In genomic region chr19:8526345-8527062, GRCh38 we compare ENCODE assay signal across 1 cellular context.
TF ChIP-seq lines count a peak whose summit lies in the region.

No MANE protein-coding gene starts in this region.

TF ChIP-seq in HepG2, 621 proteins besides CTCF, POLR2A, EP300 and RAD21 (continued from another document and continues in another):
- 0 out of 2 replicates have a peak, but pooled peaks have one; percentile 64 for TF ChIP-seq SMAD1 (CRISPR knock-in tag; IDR thresholded peaks at IDR 0.05; ENCODE audit: borderline replicate concordance, low read depth)
- TF ChIP-seq ATF1 (CRISPR knock-in tag; IDR thresholded peaks at IDR 0.05): no peak
- TF ChIP-seq ZNF557 (CRISPR knock-in tag; IDR thresholded peaks at IDR 0.05): no peak
- TF ChIP-seq EED (CRISPR knock-in tag; IDR thresholded peaks at IDR 0.05): no peak
- TF ChIP-seq ISL2 (CRISPR knock-in tag; IDR thresholded peaks at IDR 0.05): peak; percentile 27; the same call in 1 of the 2 replicates
- TF ChIP-seq ZMYM4 (CRISPR knock-in tag; IDR thresholded peaks at IDR 0.05): peak; percentile 26; the same call in 1 of the 2 replicates
- TF ChIP-seq MAFG (CRISPR knock-in tag; IDR thresholded peaks at IDR 0.05): no peak
- TF ChIP-seq, protein P1, sequence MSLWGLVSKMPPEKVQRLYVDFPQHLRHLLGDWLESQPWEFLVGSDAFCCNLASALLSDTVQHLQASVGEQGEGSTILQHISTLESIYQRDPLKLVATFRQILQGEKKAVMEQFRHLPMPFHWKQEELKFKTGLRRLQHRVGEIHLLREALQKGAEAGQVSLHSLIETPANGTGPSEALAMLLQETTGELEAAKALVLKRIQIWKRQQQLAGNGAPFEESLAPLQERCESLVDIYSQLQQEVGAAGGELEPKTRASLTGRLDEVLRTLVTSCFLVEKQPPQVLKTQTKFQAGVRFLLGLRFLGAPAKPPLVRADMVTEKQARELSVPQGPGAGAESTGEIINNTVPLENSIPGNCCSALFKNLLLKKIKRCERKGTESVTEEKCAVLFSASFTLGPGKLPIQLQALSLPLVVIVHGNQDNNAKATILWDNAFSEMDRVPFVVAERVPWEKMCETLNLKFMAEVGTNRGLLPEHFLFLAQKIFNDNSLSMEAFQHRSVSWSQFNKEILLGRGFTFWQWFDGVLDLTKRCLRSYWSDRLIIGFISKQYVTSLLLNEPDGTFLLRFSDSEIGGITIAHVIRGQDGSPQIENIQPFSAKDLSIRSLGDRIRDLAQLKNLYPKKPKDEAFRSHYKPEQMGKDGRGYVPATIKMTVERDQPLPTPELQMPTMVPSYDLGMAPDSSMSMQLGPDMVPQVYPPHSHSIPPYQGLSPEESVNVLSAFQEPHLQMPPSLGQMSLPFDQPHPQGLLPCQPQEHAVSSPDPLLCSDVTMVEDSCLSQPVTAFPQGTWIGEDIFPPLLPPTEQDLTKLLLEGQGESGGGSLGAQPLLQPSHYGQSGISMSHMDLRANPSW (CRISPR knock-in tag; IDR thresholded peaks at IDR 0.05; ENCODE audit: borderline replicate concordance): no peak
- TF ChIP-seq GPN1 (CRISPR knock-in tag; IDR thresholded peaks at IDR 0.05; ENCODE audit: borderline replicate concordance): no peak
- no peak for TF ChIP-seq PAF1 (CRISPR knock-in tag; IDR thresholded peaks at IDR 0.05)
- no peak for TF ChIP-seq HOXA9 (CRISPR knock-in tag; IDR thresholded peaks at IDR 0.05; ENCODE audit: borderline replicate concordance)
- TF ChIP-seq KLF16 (CRISPR knock-in tag; IDR thresholded peaks at IDR 0.05): 0 out of 4 replicates have a peak, but pooled peaks of 1 of the 2 experiments have one; percentile 11
- TF ChIP-seq ZNF253 (CRISPR knock-in tag; IDR thresholded peaks at IDR 0.05; ENCODE audit: borderline replicate concordance): peak; percentile 21; the same call in 1 of the 2 replicates
- peak; percentile 79; the same call in 1 of the 2 replicates for TF ChIP-seq ZNF44 (CRISPR knock-in tag; IDR thresholded peaks at IDR 0.05)
- TF ChIP-seq TEAD2 (CRISPR knock-in tag; IDR thresholded peaks at IDR 0.05): no peak
- TF ChIP-seq ZNF136 (CRISPR knock-in tag; IDR thresholded peaks at IDR 0.05; ENCODE audit: low read depth): no peak
- TF ChIP-seq THYN1 (CRISPR knock-in tag; IDR thresholded peaks at IDR 0.05; ENCODE audit: borderline replicate concordance, low read depth): no peak
- no peak for TF ChIP-seq TAF15 (IDR thresholded peaks at IDR 0.05; ENCODE audit: low read depth, low read length, poor library complexity, severe bottlenecking)
- TF ChIP-seq ZNF7 (CRISPR knock-in tag; IDR thresholded peaks at IDR 0.05): no peak
- TF ChIP-seq ZGPAT (CRISPR knock-in tag; IDR thresholded peaks at IDR 0.05): peak; percentile 63; the same call in 1 of the 2 replicates
- TF ChIP-seq CBX1 (IDR thresholded peaks at IDR 0.05; ENCODE audit: low read depth): peak; percentile 29
- TF ChIP-seq SP140L (CRISPR knock-in tag; IDR thresholded peaks at IDR 0.05; ENCODE audit: borderline replicate concordance): no peak
- peak; percentile 39; the same call in 1 of the 2 replicates for TF ChIP-seq ZC3H13 (CRISPR knock-in tag; IDR thresholded peaks at IDR 0.05)
- TF ChIP-seq ZNF746 (CRISPR knock-in tag; IDR thresholded peaks at IDR 0.05): no peak; the same call in 1 of the 2 replicates
- TF ChIP-seq ZNF724P (CRISPR knock-in tag; IDR thresholded peaks at IDR 0.05; ENCODE audit: borderline replicate concordance): no peak
- 0 out of 2 replicates have a peak, but pooled peaks have one; percentile 74 for TF ChIP-seq ZNF274 (CRISPR knock-in tag; IDR thresholded peaks at IDR 0.05)
- TF ChIP-seq, protein P2, sequence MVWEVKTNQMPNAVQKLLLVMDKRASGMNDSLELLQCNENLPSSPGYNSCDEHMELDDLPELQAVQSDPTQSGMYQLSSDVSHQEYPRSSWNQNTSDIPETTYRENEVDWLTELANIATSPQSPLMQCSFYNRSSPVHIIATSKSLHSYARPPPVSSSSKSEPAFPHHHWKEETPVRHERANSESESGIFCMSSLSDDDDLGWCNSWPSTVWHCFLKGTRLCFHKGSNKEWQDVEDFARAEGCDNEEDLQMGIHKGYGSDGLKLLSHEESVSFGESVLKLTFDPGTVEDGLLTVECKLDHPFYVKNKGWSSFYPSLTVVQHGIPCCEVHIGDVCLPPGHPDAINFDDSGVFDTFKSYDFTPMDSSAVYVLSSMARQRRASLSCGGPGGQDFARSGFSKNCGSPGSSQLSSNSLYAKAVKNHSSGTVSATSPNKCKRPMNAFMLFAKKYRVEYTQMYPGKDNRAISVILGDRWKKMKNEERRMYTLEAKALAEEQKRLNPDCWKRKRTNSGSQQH (CRISPR knock-in tag; IDR thresholded peaks at IDR 0.05; ENCODE audit: low read depth): no peak
- 0 out of 2 replicates have a peak, but pooled peaks have one; percentile 70 for TF ChIP-seq ZSCAN20 (CRISPR knock-in tag; IDR thresholded peaks at IDR 0.05; ENCODE audit: borderline replicate concordance)
- no peak for TF ChIP-seq FOXO1 (CRISPR knock-in tag; IDR thresholded peaks at IDR 0.05)
- no peak for TF ChIP-seq MEIS1 (CRISPR knock-in tag; IDR thresholded peaks at IDR 0.05; ENCODE audit: borderline replicate concordance)
- TF ChIP-seq GATA4 (IDR thresholded peaks at IDR 0.05; ENCODE audit: borderline replicate concordance, low read depth): no peak
- no peak for TF ChIP-seq STAT5B (CRISPR knock-in tag; IDR thresholded peaks at IDR 0.05)
- no peak for TF ChIP-seq ATF2 (CRISPR knock-in tag; IDR thresholded peaks at IDR 0.05)
- TF ChIP-seq MYC (CRISPR knock-in tag; IDR thresholded peaks at IDR 0.05; ENCODE audit: borderline replicate concordance): peak; percentile 79; the same call in 1 of the 2 replicates
- 0 out of 4 replicates have a peak, but pooled peaks of 1 of the 2 experiments have one; percentile 4 for TF ChIP-seq ATF4 (CRISPR knock-in tag; IDR thresholded peaks at IDR 0.05)
- peak; percentile 61 for TF ChIP-seq SAP130 (CRISPR knock-in tag; IDR thresholded peaks at IDR 0.05; ENCODE audit: low read depth)
- no peak for TF ChIP-seq PTBP1 (IDR thresholded peaks at IDR 0.05; ENCODE audit: low read depth, low read length, poor library complexity, severe bottlenecking)
- TF ChIP-seq ZNF367 (CRISPR knock-in tag; IDR thresholded peaks at IDR 0.05; ENCODE audit: borderline replicate concordance): no peak
- TF ChIP-seq, protein P3, sequence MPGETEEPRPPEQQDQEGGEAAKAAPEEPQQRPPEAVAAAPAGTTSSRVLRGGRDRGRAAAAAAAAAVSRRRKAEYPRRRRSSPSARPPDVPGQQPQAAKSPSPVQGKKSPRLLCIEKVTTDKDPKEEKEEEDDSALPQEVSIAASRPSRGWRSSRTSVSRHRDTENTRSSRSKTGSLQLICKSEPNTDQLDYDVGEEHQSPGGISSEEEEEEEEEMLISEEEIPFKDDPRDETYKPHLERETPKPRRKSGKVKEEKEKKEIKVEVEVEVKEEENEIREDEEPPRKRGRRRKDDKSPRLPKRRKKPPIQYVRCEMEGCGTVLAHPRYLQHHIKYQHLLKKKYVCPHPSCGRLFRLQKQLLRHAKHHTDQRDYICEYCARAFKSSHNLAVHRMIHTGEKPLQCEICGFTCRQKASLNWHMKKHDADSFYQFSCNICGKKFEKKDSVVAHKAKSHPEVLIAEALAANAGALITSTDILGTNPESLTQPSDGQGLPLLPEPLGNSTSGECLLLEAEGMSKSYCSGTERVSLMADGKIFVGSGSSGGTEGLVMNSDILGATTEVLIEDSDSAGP (CRISPR knock-in tag; IDR thresholded peaks at IDR 0.05; ENCODE audit: borderline replicate concordance): 0 out of 2 replicates have a peak, but pooled peaks have one; percentile 24
- TF ChIP-seq, protein P4, sequence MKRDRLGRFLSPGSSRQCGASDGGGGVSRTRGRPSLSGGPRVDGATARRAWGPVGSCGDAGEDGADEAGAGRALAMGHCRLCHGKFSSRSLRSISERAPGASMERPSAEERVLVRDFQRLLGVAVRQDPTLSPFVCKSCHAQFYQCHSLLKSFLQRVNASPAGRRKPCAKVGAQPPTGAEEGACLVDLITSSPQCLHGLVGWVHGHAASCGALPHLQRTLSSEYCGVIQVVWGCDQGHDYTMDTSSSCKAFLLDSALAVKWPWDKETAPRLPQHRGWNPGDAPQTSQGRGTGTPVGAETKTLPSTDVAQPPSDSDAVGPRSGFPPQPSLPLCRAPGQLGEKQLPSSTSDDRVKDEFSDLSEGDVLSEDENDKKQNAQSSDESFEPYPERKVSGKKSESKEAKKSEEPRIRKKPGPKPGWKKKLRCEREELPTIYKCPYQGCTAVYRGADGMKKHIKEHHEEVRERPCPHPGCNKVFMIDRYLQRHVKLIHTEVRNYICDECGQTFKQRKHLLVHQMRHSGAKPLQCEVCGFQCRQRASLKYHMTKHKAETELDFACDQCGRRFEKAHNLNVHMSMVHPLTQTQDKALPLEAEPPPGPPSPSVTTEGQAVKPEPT (CRISPR knock-in tag; IDR thresholded peaks at IDR 0.05; ENCODE audit: low read depth): 0 out of 2 replicates have a peak, but pooled peaks have one; percentile 17
- 0 out of 2 replicates have a peak, but pooled peaks have one; percentile 14 for TF ChIP-seq GMEB1 (CRISPR knock-in tag; IDR thresholded peaks at IDR 0.05; ENCODE audit: borderline replicate concordance)
- TF ChIP-seq ZBTB33 (CRISPR knock-in tag; IDR thresholded peaks at IDR 0.05): no peak
- TF ChIP-seq BORCS8-MEF2B (CRISPR knock-in tag; IDR thresholded peaks at IDR 0.05): peak; percentile 19; the same call in 1 of the 2 replicates
- TF ChIP-seq ZNF224 (CRISPR knock-in tag; IDR thresholded peaks at IDR 0.05): no peak
- no peak for TF ChIP-seq ZNF800 (CRISPR knock-in tag; IDR thresholded peaks at IDR 0.05)
